In the genomic region with DNA sequence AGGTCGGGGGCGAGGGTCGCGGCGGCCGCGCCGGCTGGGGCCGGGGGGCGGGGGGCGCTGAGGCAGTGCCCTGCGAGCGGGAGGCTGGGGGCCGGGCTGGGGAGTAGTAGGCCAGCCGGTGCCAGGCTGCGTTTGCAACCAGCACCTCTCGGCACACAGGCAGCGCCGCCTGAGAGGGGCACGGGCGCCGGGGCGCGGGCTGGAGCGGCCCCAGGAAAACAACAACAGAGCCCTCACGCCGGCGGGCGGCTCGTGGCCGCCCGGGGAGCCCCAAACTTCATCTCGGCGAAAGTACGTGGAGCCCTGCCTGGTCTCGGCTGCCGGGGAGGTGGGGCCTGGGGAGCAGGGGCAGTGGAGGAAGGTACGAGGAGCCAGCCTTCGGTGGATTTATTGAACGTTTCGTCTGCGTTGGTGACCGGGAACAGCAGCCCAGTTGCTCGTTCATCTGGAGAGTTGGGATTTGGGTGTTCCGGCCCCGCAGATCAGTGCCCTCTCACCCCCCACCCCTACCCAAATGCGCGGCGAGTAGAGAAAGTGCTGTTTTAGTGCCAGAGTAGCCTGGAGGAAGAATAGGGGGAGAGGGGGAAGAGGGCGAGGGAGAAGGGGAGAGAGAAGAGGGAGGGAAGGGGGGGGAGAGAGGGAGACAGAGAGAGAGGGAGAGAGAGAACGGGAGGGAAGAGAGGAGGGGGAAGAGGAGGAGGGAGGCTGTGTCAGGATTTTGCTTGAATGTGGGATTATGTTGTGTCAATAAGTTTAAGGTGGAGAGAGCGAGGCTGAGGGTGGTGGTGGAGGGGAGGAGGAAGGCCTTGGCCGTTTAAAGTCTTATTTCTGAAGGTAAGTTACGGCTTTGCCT, we compare ENCODE assay signal across 1 cellular context.
TF ChIP-seq lines count a peak whose summit lies in the region.

No MANE protein-coding gene starts in this region.

TF ChIP-seq in HepG2, 621 proteins besides CTCF, POLR2A, EP300 and RAD21 (continued from another document):
- TF ChIP-seq ZNF83 (CRISPR knock-in tag; IDR thresholded peaks at IDR 0.05; ENCODE audit: borderline replicate concordance) (no peak), ZFP36 (IDR thresholded peaks at IDR 0.05; ENCODE audit: borderline replicate concordance, low read depth, low read length, partially characterized antibody) (no peak), HDAC1 (CRISPR knock-in tag; IDR thresholded peaks at IDR 0.05) (peak; percentile 27; the same call in 1 of the 2 replicates), ZSCAN25 (CRISPR knock-in tag; IDR thresholded peaks at IDR 0.05) (peak; percentile 85), TOPORS (CRISPR knock-in tag; IDR thresholded peaks at IDR 0.05) (no peak), MIER3 (CRISPR knock-in tag; IDR thresholded peaks at IDR 0.05; ENCODE audit: borderline replicate concordance) (no peak)
- TF ChIP-seq, protein P1, sequence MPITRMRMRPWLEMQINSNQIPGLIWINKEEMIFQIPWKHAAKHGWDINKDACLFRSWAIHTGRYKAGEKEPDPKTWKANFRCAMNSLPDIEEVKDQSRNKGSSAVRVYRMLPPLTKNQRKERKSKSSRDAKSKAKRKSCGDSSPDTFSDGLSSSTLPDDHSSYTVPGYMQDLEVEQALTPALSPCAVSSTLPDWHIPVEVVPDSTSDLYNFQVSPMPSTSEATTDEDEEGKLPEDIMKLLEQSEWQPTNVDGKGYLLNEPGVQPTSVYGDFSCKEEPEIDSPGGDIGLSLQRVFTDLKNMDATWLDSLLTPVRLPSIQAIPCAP (CRISPR knock-in tag; IDR thresholded peaks at IDR 0.05; ENCODE audit: low read depth), result no peak
- TF ChIP-seq, protein P2, sequence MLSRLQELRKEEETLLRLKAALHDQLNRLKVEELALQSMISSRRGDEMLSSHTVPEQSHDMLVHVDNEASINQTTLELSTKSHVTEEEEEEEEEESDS (CRISPR knock-in tag; IDR thresholded peaks at IDR 0.05; ENCODE audit: borderline replicate concordance), result no peak
- TF ChIP-seq, protein P3, sequence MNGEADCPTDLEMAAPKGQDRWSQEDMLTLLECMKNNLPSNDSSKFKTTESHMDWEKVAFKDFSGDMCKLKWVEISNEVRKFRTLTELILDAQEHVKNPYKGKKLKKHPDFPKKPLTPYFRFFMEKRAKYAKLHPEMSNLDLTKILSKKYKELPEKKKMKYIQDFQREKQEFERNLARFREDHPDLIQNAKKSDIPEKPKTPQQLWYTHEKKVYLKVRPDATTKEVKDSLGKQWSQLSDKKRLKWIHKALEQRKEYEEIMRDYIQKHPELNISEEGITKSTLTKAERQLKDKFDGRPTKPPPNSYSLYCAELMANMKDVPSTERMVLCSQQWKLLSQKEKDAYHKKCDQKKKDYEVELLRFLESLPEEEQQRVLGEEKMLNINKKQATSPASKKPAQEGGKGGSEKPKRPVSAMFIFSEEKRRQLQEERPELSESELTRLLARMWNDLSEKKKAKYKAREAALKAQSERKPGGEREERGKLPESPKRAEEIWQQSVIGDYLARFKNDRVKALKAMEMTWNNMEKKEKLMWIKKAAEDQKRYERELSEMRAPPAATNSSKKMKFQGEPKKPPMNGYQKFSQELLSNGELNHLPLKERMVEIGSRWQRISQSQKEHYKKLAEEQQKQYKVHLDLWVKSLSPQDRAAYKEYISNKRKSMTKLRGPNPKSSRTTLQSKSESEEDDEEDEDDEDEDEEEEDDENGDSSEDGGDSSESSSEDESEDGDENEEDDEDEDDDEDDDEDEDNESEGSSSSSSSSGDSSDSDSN (CRISPR knock-in tag; IDR thresholded peaks at IDR 0.05), result peak; percentile 2; the same call in 1 of the 2 replicates
- TF ChIP-seq, protein P4, sequence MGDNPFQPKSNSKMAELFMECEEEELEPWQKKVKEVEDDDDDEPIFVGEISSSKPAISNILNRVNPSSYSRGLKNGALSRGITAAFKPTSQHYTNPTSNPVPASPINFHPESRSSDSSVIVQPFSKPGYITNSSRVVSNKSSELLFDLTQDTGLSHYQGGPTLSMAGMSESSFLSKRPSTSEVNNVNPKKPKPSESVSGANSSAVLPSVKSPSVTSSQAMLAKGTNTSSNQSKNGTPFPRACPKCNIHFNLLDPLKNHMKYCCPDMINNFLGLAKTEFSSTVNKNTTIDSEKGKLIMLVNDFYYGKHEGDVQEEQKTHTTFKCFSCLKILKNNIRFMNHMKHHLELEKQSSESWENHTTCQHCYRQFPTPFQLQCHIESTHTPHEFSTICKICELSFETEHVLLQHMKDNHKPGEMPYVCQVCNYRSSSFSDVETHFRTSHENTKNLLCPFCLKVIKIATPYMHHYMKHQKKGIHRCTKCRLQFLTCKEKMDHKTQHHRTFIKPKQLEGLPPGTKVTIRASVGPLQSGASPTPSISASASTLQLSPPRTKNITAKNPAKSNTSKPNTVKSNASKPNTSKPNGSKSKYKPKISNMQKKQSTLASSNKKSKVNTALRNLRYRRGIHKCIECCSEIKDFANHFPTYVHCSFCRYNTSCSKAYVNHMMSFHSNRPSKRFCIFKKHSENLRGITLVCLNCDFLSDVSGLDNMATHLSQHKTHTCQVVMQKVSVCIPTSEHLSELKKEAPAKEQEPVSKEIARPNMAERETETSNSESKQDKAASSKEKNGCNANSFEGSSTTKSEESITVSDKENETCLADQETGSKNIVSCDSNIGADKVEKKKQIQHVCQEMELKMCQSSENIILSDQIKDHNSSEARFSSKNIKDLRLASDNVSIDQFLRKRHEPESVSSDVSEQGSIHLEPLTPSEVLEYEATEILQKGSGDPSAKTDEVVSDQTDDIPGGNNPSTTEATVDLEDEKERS (CRISPR knock-in tag; IDR thresholded peaks at IDR 0.05), result no peak
- TF ChIP-seq, protein P5, sequence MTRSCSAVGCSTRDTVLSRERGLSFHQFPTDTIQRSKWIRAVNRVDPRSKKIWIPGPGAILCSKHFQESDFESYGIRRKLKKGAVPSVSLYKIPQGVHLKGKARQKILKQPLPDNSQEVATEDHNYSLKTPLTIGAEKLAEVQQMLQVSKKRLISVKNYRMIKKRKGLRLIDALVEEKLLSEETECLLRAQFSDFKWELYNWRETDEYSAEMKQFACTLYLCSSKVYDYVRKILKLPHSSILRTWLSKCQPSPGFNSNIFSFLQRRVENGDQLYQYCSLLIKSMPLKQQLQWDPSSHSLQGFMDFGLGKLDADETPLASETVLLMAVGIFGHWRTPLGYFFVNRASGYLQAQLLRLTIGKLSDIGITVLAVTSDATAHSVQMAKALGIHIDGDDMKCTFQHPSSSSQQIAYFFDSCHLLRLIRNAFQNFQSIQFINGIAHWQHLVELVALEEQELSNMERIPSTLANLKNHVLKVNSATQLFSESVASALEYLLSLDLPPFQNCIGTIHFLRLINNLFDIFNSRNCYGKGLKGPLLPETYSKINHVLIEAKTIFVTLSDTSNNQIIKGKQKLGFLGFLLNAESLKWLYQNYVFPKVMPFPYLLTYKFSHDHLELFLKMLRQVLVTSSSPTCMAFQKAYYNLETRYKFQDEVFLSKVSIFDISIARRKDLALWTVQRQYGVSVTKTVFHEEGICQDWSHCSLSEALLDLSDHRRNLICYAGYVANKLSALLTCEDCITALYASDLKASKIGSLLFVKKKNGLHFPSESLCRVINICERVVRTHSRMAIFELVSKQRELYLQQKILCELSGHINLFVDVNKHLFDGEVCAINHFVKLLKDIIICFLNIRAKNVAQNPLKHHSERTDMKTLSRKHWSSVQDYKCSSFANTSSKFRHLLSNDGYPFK (CRISPR knock-in tag; IDR thresholded peaks at IDR 0.05; ENCODE audit: borderline replicate concordance), result no peak
